Comparison of ENCODE assay signal across 8 cellular contexts in the genomic region with DNA sequence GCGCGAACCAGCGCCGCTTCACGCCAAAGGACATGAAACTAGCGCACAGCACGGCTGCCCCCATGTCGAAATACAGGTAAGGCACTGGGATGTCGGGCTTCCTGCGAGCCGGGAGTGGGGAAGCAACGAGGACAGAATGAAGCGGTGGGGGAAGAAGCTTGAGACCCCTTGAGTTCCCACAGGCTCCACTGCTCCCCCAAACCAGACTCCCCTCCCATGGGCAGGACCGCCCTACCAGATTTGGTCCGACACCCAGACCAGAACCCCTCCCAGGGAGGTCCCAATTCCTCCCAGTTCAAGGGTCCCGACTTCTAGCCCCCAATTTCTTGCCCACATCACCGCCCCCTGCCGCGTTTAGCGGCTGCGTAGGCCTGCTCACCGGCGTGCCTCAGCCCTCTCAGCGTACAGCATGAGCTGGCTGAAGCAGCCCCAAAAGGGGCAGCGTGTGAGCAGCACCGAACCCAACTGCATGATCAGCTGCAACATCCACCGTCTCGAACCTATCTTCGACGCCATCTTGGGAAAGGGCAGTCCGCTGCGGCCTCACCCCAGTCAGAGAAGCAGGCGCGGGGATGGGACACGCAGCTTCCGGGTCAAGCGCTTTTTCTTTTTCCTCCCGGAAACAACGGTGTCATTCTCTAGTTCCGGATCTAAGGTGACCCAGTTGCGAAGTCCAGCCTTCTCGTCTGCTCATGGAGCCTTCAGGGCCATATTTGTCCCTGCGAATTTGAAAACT. TPM values are rescaled to one million over a fixed set of nuclear protein-coding genes. Genes with fewer than 3 reads are reported as not detected.
A peak's percentile ranks its signal among the peaks of the same experiment; 100 is the strongest.
DNase-seq lines count a peak whose midpoint lies in the region; ATAC-seq and TF ChIP-seq lines count a peak whose summit lies in the region.

A gene (minus strand): TSS at position 527 of the 736 bp plus-strand sequence. CDS start 11 bp downstream, at position 516.

- DNase-seq in 8988T (peak; percentile 80), NCI-H345 (lab: John Stamatoyannopoulos, UW) (peak; percentile 95), iris pigment epithelial cell (ENCODE audit: low read depth) (peak; percentile 94), spleen (peak; percentile 95)
- DNase-seq in activated CD4-positive, CD25-positive, alpha-beta regulatory T cell treated with anti-CD3 and anti-CD28 coated beads, Interleukin-2, amount 50 U/mL, for 16 hours (ENCODE audit: low read depth, low spot score) = peak; percentile 80
- DNase-seq in central memory CD4-positive, alpha-beta T cell = peak; percentile 83

- 0 to 2% (median 1%) methylated on average over 27 to 43 of the region's 43 CpGs for WGBS in spleen, 5 donors

- H3K4me1 ChIP-seq in spleen = peaks cover 8 to 31% (median 20%) of the 10 kb centered on the region in 6 donors

- H3K27me3 ChIP-seq in spleen (replicated peaks in 1 of 7) = no peaks in the 10 kb centered on the region

- intact Hi-C loops in spleen (cut with DNase I; ENCODE audit: low total_unique reads) = no loop called here

- peak within 1 kb of the TSS; percentile 53 to 97 (median 81) for H3K4me3 ChIP-seq in spleen

- ATAC-seq in GM18861 (IDR thresholded peaks at IDR 0.05; ENCODE audit: unreplicated experiment) (peak; percentile 86), HG03135 (IDR thresholded peaks at IDR 0.05; ENCODE audit: unreplicated experiment) (peak; percentile 77)

- TF ChIP-seq POLR2A in spleen (IDR thresholded peaks at IDR 0.05) = peak in 1 of 3 donors; percentile 98

- peaks cover 0 to 39% (median 6%) of the 10 kb centered on the region in 6 donors for H3K36me3 ChIP-seq in spleen

- TF ChIP-seq CTCF in spleen (IDR thresholded peaks at IDR 0.05 in 8 of 11, conservative IDR thresholded peaks at IDR 0.05 in 3 of 11) = peak in 2 of 11 experiments; percentile 14 to 21

- H3K27ac ChIP-seq in spleen = peak within 1 kb of the TSS; percentile 21 to 86 (median 72)

- no peaks in the 10 kb centered on the region for H3K9me3 ChIP-seq in spleen

RNA-seq across cellular contexts. Expression of the gene that starts here (rescaled TPM):
- 10 to 100 TPM; 15.9 to 30.6 (median 20.3) TPM for total RNA-seq in spleen
- polyA plus RNA-seq in spleen = 10 to 100 TPM; 16.5 to 23.1 (median 22.3) TPM

Comparison
In these comparisons a context has a peak if more than half of its experiments do, and no peak if none do; other contexts are left out.
1. Peak in every context shown above with its lines: DNase-seq, ATAC-seq, H3K4me3 ChIP-seq and H3K27ac ChIP-seq.